17 cellular contexts compared by ENCODE assay signal in genomic region chr1:182146286-182146685, GRCh38.
DNase-seq lines count a peak whose midpoint lies in the region; ATAC-seq and TF ChIP-seq lines count a peak whose summit lies in the region.
"Had no signal": no experiment of that assay in that cellular context is flagged by ENCODE, and none has a peak within 500 bp of the region (broad histone marks: within the 10 kb centered on the region; RNA-seq: fewer than 3 reads in every experiment).

No MANE protein-coding gene starts in this region.

- H3K9me3 ChIP-seq in PC-9 (ENCODE audit: insufficient read depth, low read depth) = no peaks in the 10 kb centered on the region
- no peaks in the 10 kb centered on the region for H3K9me3 ChIP-seq in gastroesophageal sphincter
- H3K9me3 ChIP-seq in skeletal muscle tissue (ENCODE audit: control insufficient read depth in 3 of 3, low read length in 3 of 3) = no peaks in the 10 kb centered on the region
- no peaks in the 10 kb centered on the region for H3K9me3 ChIP-seq in hepatocyte (ENCODE audit: low read depth)
- H3K9me3 ChIP-seq: SJSA1, thoracic aorta had no signal

- no peaks in the 10 kb centered on the region for H3K9me2 ChIP-seq in PC-9 (ENCODE audit: insufficient read depth)
- H3K9me2 ChIP-seq in hepatocyte (replicated peaks; ENCODE audit: insufficient read depth) = no peaks in the 10 kb centered on the region

- no peaks in the 10 kb centered on the region for H3K36me3 ChIP-seq in PC-9 (ENCODE audit: low read depth)
- H3K36me3 ChIP-seq in gastroesophageal sphincter = no peaks in the 10 kb centered on the region
- no peaks in the 10 kb centered on the region for H3K36me3 ChIP-seq in skeletal muscle tissue (ENCODE audit: control insufficient read depth in 3 of 3, insufficient read depth in 3 of 3, low read length in 3 of 3)
- H3K36me3 ChIP-seq in hepatocyte (replicated peaks; ENCODE audit: insufficient read depth, low read depth) = no peaks in the 10 kb centered on the region
- H3K36me3 ChIP-seq: SJSA1, thoracic aorta had no signal

- intact Hi-C loops in PC-9 (cut with micrococcal nuclease; ENCODE audit: unreplicated experiment) = loop anchor here (10.0 kb wide), 1 partner anchor 149 kb away; no protein-coding TSS in a partner anchor

- H3K4me1 ChIP-seq in PC-9 (replicated peaks; ENCODE audit: insufficient read depth) (peaks cover 40% of the 10 kb centered on the region), gastroesophageal sphincter (peaks cover 15 to 40% (median 30%) of the 10 kb centered on the region in 3 donors), skeletal muscle tissue (ENCODE audit: control insufficient read depth in 3 of 3, insufficient read depth in 3 of 3, low read length in 3 of 3) (peaks cover 28 to 30% (median 30%) of the 10 kb centered on the region in 3 donors), hepatocyte (ENCODE audit: insufficient read depth) (peaks cover 24% of the 10 kb centered on the region)
- H3K4me1 ChIP-seq: SJSA1 had no signal

- 81% methylated on average over 5 of the region's 5 CpGs; no CpG with 5 or more reads in 1 of the 2 donors for WGBS in gastroesophageal sphincter (ENCODE audit: low coverage in 1 of 2), 2 donors
- 82% methylated on average over 5 of the region's 5 CpGs for WGBS in hepatocyte (ENCODE audit: low lambda C conversion rate, missing lambda C conversion rate)

- ATAC-seq in gastroesophageal sphincter (no peak), GM19467 (IDR thresholded peaks at IDR 0.05; ENCODE audit: unreplicated experiment) (no peak), GM19324 (IDR thresholded peaks at IDR 0.05; ENCODE audit: low FRiP score, unreplicated experiment) (no peak)
- ATAC-seq: activated CD8-positive, alpha-beta memory T cell treated with anti-CD3 and anti-CD28 coated beads, Interleukin-2, amount 10 ng/mL, durations not matched to agents 7 days and 5 days; left ventricle myocardium superior had no signal

- BruUV-seq in PC-9 (replicated peaks; lab: Mats Ljungman, UMichigan) = no TSS peak

- H3K4me3 ChIP-seq in PC-9 = no peak overlapping the region
- no peak overlapping the region for H3K4me3 ChIP-seq in gastroesophageal sphincter
- no peak overlapping the region for H3K4me3 ChIP-seq in skeletal muscle tissue (ENCODE audit: low read length in 3 of 3)
- H3K4me3 ChIP-seq in hepatocyte = no peak overlapping the region
- H3K4me3 ChIP-seq: SJSA1, thoracic aorta had no signal

- H2AFZ ChIP-seq in PC-9 (no peak overlapping the region), hepatocyte (no peak overlapping the region)

- TF ChIP-seq POLR2A in gastroesophageal sphincter (IDR thresholded peaks at IDR 0.05) = no peak

- POLR2A ChIA-PET in PC-9 (lab: Charles Lee; ENCODE audit: unreplicated experiment) = no interaction called here

- TF ChIP-seq CTCF in PC-9 (conservative IDR thresholded peaks at IDR 0.05) (no peak), gastroesophageal sphincter (IDR thresholded peaks at IDR 0.05) (no peak), hepatocyte (IDR thresholded peaks at IDR 0.05; ENCODE audit: poor library complexity) (no peak)

- no peak for TF ChIP-seq EP300 in gastroesophageal sphincter (IDR thresholded peaks at IDR 0.05)

- H3K79me2 ChIP-seq in PC-9 (ENCODE audit: low read depth) (no peaks in the 10 kb centered on the region), hepatocyte (no peaks in the 10 kb centered on the region)

- CTCF ChIA-PET in PC-9 (lab: Charles Lee) = interaction anchor here (0.5 to 0.8 kb wide), 2 partner anchors 35 to 248 kb away, joined by 3 to 4 read pairs; no protein-coding TSS in a partner anchor

- H3K27ac ChIP-seq in PC-9 = no peak overlapping the region
- peak overlapping the region in 3 of 4 donors; percentile 90 to 95 (median 92) for H3K27ac ChIP-seq in gastroesophageal sphincter
- peak overlapping the region; percentile 84 for H3K27ac ChIP-seq in skeletal muscle tissue (ENCODE audit: low read depth, low read length)
- no peak overlapping the region for H3K27ac ChIP-seq in hepatocyte
- H3K27ac ChIP-seq: SJSA1, VCaP had no signal

- H3F3A ChIP-seq in PC-9 (ENCODE audit: insufficient read depth, low read depth) = 0 out of 2 replicates have a peak, but pooled peaks cover 6% of the 10 kb centered on the region

- H3K4me2 ChIP-seq in PC-9 (0 out of 2 replicates have a peak overlapping the region, but pooled peaks have one; percentile 10), hepatocyte (no peak overlapping the region)

- no peaks in the 10 kb centered on the region for H4K20me1 ChIP-seq in PC-9 (ENCODE audit: insufficient read depth)
- H4K20me1 ChIP-seq in hepatocyte (ENCODE audit: insufficient read depth, poor library complexity, severe bottlenecking) = no peaks in the 10 kb centered on the region

- DNase-seq in ELF-1 (ENCODE audit: low read depth, low spot score) (peak; percentile 31), PC-9 (peak; percentile 51 to 68), hepatocyte (ENCODE audit: low spot score) (no peak), NCI-H1694 (lab: John Stamatoyannopoulos, UW) (no peak)
- DNase-seq: activated CD8-positive, alpha-beta memory T cell treated with anti-CD3 and anti-CD28 coated beads, Interleukin-2, amount 10 ng/mL, durations not matched to agents 7 days and 5 days; central memory CD4-positive, alpha-beta T cell; IMR-90; left ventricle myocardium superior; NCI-H1105; NCI-H526 treated with DMSO at 0.1 percent for 48 hours had no signal

- no peak overlapping the region for H3K9ac ChIP-seq in skeletal muscle tissue (ENCODE audit: low read depth in 1 of 3, low read length in 3 of 3)

- H3K27me3 ChIP-seq in PC-9 (ENCODE audit: insufficient read depth, low read depth) (no peaks in the 10 kb centered on the region), gastroesophageal sphincter (no peaks in the 10 kb centered on the region), skeletal muscle tissue (ENCODE audit: control insufficient read depth in 3 of 3, insufficient read depth in 3 of 3, low read length in 3 of 3) (no peaks in the 10 kb centered on the region), hepatocyte (no peaks in the 10 kb centered on the region)
- H3K27me3 ChIP-seq: SJSA1 had no signal

Comparison
In these comparisons a context has a peak if more than half of its experiments do, and no peak if none do; other contexts are left out.
1. DNase-seq: peak in ELF-1 (single experiment) and PC-9 (2 of 2); none in hepatocyte (single experiment) and NCI-H1694 (single experiment).
2. H3K27ac ChIP-seq: peak in gastroesophageal sphincter (3 of 4) and skeletal muscle tissue (single experiment); none in PC-9 (single experiment) and hepatocyte (single experiment).